In the genomic region with DNA sequence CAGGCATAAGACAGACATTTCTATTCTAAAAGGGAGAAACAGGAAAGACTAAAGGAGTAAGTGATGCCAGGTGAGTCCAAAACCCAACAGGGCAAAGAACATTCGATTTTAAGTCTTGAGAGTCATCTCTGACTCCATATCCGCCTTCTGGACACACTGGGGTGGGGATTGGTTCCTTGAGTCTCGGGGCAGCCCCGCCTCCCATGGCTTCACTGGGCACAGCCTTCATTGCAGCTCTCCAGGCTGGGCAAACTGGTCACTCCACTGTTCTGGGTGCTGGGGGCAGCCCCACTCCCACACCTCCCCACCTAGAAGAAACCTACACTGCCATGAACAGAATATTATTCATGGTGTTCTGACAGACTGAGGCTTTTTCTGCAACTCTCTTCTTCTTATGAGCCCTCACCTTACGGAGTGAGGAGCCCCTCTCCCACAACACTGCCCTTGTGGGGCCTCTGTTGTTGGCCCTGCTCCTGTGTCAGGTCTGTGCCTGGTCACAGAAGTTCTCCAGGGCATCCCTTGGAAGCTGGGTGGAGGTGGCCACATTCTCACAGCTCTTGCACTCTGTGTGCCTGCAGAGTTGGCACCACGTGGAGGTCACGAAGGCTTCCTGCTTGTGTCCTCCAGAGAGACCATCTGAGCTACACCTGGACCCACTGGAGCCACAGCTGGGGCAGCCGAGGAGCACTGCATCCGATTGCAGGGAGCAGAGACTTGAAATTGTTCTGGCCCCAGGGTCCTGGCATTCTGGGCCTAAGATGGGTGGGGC, we compare ENCODE assay signal across 1 cellular context.
TF ChIP-seq lines count a peak whose summit lies in the region.

No MANE protein-coding gene starts in this region.

TF ChIP-seq in endothelial cell of umbilical vein, 7 proteins besides CTCF, POLR2A, EP300 and RAD21:
- TF ChIP-seq, protein P1, sequence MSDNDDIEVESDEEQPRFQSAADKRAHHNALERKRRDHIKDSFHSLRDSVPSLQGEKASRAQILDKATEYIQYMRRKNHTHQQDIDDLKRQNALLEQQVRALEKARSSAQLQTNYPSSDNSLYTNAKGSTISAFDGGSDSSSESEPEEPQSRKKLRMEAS (IDR thresholded peaks at IDR 0.05; ENCODE audit: insufficient read depth, insufficient read length) = no peak
- TF ChIP-seq JUN (IDR thresholded peaks at IDR 0.05; ENCODE audit: borderline replicate concordance, insufficient read depth, insufficient read length, low read depth) (no peak), GATA2 (IDR thresholded peaks at IDR 0.05; ENCODE audit: insufficient read depth, insufficient read length, low read depth, low read length) (no peak), EZH2 (IDR thresholded peaks at IDR 0.05; ENCODE audit: borderline replicate concordance, low read depth, low read length, severe bottlenecking) (no peak), MYC (IDR thresholded peaks at IDR 0.05; ENCODE audit: low read depth, low read length) (no peak), FOS (IDR thresholded peaks at IDR 0.05; ENCODE audit: borderline replicate concordance, insufficient read depth, low read length) (no peak), POLR2AphosphoS5 (IDR thresholded peaks at IDR 0.05; ENCODE audit: insufficient read depth, low read depth, low read length) (no peak)
